In genomic region chr16:53456625-53457024, GRCh38 we compare ENCODE assay signal across 11 cellular contexts. TPM values are rescaled to one million over a fixed set of nuclear protein-coding genes. Genes with fewer than 3 reads are reported as not detected.
DNase-seq lines count a peak whose midpoint lies in the region; ATAC-seq lines count a peak whose summit lies in the region.
"Had no signal": no experiment of that assay in that cellular context is flagged by ENCODE, and none has a peak within 500 bp of the region (broad histone marks: within the 10 kb centered on the region; RNA-seq: fewer than 3 reads in every experiment).

No MANE protein-coding gene starts in this region.

- no peaks in the 10 kb centered on the region for H3K27me3 Mint-ChIP-seq in T-cell
- H3K27me3 Mint-ChIP-seq in central memory CD8-positive, alpha-beta T cell, result no peaks in the 10 kb centered on the region
- H3K27me3 Mint-ChIP-seq: activated B cell treated with CpG ODN at 0.5 μM for 24 hours had no signal

- H3K4me1 ChIP-seq in thymus (ENCODE audit: control insufficient read depth, insufficient read depth, low read length), result peaks cover 30% of the 10 kb centered on the region

- WGBS in thymus, result 44% methylated on average over 2 of the region's 2 CpGs

- H3K9me3 ChIP-seq in thymus (ENCODE audit: control insufficient read depth), result no peaks in the 10 kb centered on the region

- peak overlapping the region; percentile 77 to 83 (median 78) for H3K4me3 Mint-ChIP-seq in T-cell
- H3K4me3 Mint-ChIP-seq in central memory CD8-positive, alpha-beta T cell, result peak overlapping the region; percentile 81
- H3K4me3 Mint-ChIP-seq: activated B cell treated with CpG ODN at 0.5 μM for 24 hours, CD14-positive monocyte had no signal

- ATAC-seq in T-cell (replicated peaks in 1 of 4), result peak; percentile 74 to 80 (median 78)
- peak; percentile 75 for ATAC-seq in central memory CD8-positive, alpha-beta T cell (replicated peaks; ENCODE audit: extremely low read depth, poor library complexity, severe bottlenecking)
- ATAC-seq in esophagus mucosa, result no peak
- no peak for ATAC-seq in HG02973 (IDR thresholded peaks at IDR 0.05; ENCODE audit: unreplicated experiment)

- no peaks in the 10 kb centered on the region for H3K9me3 Mint-ChIP-seq in T-cell
- H3K9me3 Mint-ChIP-seq in central memory CD8-positive, alpha-beta T cell, result no peaks in the 10 kb centered on the region
- H3K9me3 Mint-ChIP-seq: activated B cell treated with CpG ODN at 0.5 μM for 24 hours had no signal

- CTCF ChIA-PET in T-cell (lab: Charles Lee), result interaction anchor here in 1 of 2 donors (0.8 to 2.0 kb wide), 3 partner anchors 12 to 47 kb away, joined by 4 to 19 read pairs (median 6); partner anchors contain the start of genes AKTIP and RBL2

- POLR2A ChIA-PET in T-cell (lab: Charles Lee), result interaction anchor here in 1 of 2 donors (0.5 to 2.4 kb wide), 2 partner anchors 11 to 47 kb away, joined by 3 to 7 read pairs; partner anchors contain the start of gene AKTIP

- peak; percentile 16 for DNase-seq in stimulated activated CD4-positive, alpha-beta T cell treated with anti-CD3 and anti-CD28 coated beads, Interleukin-4, amount 100 ng/mL, for 24 hours
- DNase-seq in stimulated activated CD4-positive, alpha-beta T cell treated with anti-CD3 and anti-CD28 coated beads, Interleukin-12 subunit alpha, Interleukin-12 subunit beta, amount 100 ng/mL, for 4 hours, result no peak
- peak in 33 of 34 experiments; percentile 19 to 78 (median 50) for DNase-seq in T-cell
- DNase-seq in central memory CD8-positive, alpha-beta T cell (ENCODE audit: low spot score in 2 of 2), result peak in 1 of 2 donors; percentile 60
- DNase-seq in NCI-H2081 treated with DMSO at 0.1 percent for 48 hours (lab: John Stamatoyannopoulos, UW), result no peak
- DNase-seq: activated B cell treated with CpG ODN at 0.5 μM for 24 hours, NCI-H187 had no signal

- peak overlapping the region; percentile 84 for H3K27ac ChIP-seq in thymus (ENCODE audit: low read depth)

- no peaks in the 10 kb centered on the region for H3K27me3 ChIP-seq in thymus (ENCODE audit: control insufficient read depth, insufficient read depth)

- peak overlapping the region; percentile 90 to 95 for H3K27ac Mint-ChIP-seq in T-cell
- H3K27ac Mint-ChIP-seq in central memory CD8-positive, alpha-beta T cell (ENCODE audit: low read depth), result peak overlapping the region; percentile 82
- H3K27ac Mint-ChIP-seq: activated B cell treated with CpG ODN at 0.5 μM for 24 hours had no signal

- peaks cover 89 to 95% (median 92%) of the 10 kb centered on the region in 3 donors for H3K4me1 Mint-ChIP-seq in T-cell
- peaks cover 69% of the 10 kb centered on the region for H3K4me1 Mint-ChIP-seq in central memory CD8-positive, alpha-beta T cell
- H3K4me1 Mint-ChIP-seq: CD14-positive monocyte had no signal

- peaks cover 57% of the 10 kb centered on the region for H3K36me3 Mint-ChIP-seq in T-cell
- peaks cover 64% of the 10 kb centered on the region for H3K36me3 Mint-ChIP-seq in central memory CD8-positive, alpha-beta T cell (ENCODE audit: insufficient read depth)

- H3K36me3 ChIP-seq in thymus (ENCODE audit: control insufficient read depth, insufficient read depth), result peaks cover 15% of the 10 kb centered on the region

- H3K4me3 ChIP-seq in thymus (ENCODE audit: low read length), result no peak overlapping the region

RNA-seq across cellular contexts. Expression of gene RBL2, which starts 22.4 kb away (rescaled TPM):
- total RNA-seq in T-cell (100 to 1,000 TPM; 193 to 366 (median 261) TPM), esophagus mucosa (25.3 TPM)
- polyA plus RNA-seq in thymus, result 84.9 TPM

RNA-seq across cellular contexts. Expression of gene AKTIP, which starts 46.4 kb away (rescaled TPM):
- total RNA-seq in T-cell, result 10 to 100 TPM; 56.3 to 96.8 (median 70.6) TPM
- 24.6 TPM for polyA plus RNA-seq in thymus
- 34.6 TPM for total RNA-seq in esophagus mucosa

Comparison
In these comparisons a context has a peak if more than half of its experiments do, and no peak if none do; other contexts are left out.
1. DNase-seq: peak in stimulated activated CD4-positive, alpha-beta T cell treated with anti-CD3 and anti-CD28 coated beads, Interleukin-4, amount 100 ng/mL, for 24 hours (single experiment) and T-cell (33 of 34); none in stimulated activated CD4-positive, alpha-beta T cell treated with anti-CD3 and anti-CD28 coated beads, Interleukin-12 subunit alpha, Interleukin-12 subunit beta, amount 100 ng/mL, for 4 hours (single experiment) and NCI-H2081 treated with DMSO at 0.1 percent for 48 hours (single experiment).
2. ATAC-seq: peak in T-cell (4 of 4) and central memory CD8-positive, alpha-beta T cell (single experiment); none in esophagus mucosa (single experiment) and HG02973 (single experiment).